ENCODE assay signal across 17 cellular contexts in the genomic region with DNA sequence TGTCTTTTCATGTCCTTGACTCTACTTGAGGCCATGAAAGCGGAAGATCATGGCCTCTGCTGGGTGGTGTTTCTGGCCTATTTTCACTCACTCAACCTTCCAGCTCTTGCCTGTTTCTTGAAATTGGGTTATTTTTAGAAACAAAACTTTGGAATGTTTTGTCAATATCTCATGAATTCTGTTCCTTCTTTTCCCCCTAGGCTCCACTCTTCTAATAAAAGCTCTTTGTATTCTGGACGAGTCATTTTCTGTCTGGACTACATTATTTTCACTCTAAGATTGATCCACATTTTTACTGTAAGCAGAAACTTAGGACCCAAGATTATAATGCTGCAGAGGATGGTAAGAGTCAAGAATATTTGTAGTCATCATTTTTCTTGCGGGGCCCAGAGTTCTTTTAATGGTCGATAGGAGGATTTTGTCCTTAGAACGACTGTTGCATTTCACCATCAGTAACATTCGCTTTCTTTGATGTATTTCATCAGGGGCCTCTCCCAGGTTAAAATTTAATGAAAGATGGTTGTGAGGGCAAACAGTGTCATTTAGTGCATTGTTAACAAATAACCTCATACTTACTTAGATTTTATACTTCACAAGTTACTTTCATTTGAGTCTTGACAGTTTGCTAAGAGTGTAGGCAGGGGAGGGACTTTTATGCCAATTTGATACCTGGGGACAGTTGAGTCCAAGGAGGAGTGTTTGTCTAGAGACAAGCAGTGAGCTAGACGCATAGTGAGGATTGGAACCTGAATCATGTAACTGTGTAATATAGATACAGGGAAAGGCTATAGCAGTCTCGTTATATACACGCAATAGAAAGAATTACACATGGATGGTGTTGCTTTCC.
DNase-seq lines count a peak whose midpoint lies in the region; ATAC-seq and TF ChIP-seq lines count a peak whose summit lies in the region.
"Had no signal": no experiment of that assay in that cellular context is flagged by ENCODE, and none has a peak within 500 bp of the region (broad histone marks: within the 10 kb centered on the region; RNA-seq: fewer than 3 reads in every experiment).

No MANE protein-coding gene starts in this region.

- DNase-seq in COLO829 (ENCODE audit: low spot score) (peak; percentile 58), PC-3 (no peak), epidermal melanocyte (ENCODE audit: insufficient read length, low spot score) (peak; percentile 62), right lobe of liver (no peak), DMS53 (lab: John Stamatoyannopoulos, UW) (no peak), NAMALWA (ENCODE audit: low spot score) (no peak)
- no peak for DNase-seq in activated CD4-positive, alpha-beta T cell treated with anti-CD3 and anti-CD28 coated beads for 1 hour
- no peak for DNase-seq in activated CD4-positive, alpha-beta T cell treated with anti-CD3 and anti-CD28 coated beads for 48 hours
- DNase-seq: activated effector memory CD4-positive, alpha-beta T cell treated with anti-CD3 and anti-CD28 coated beads, Interleukin-2, amount 50 U/mL, for 16 hours; amygdala; COR-L47; effector memory CD4-positive, alpha-beta T cell; hypothalamus; mucosa of descending colon; right cardiac atrium; stimulated activated CD4-positive, alpha-beta T cell treated with anti-CD3 and anti-CD28 coated beads, Interleukin-2, amount 100 ng/mL, for 24 hours had no signal

- BruUV-seq in PC-3 (replicated peaks; lab: Mats Ljungman, UMichigan), result no TSS peak

- no peak for TF ChIP-seq CTCF in PC-3 (conservative IDR thresholded peaks at IDR 0.05; ENCODE audit: low read depth, low read length)
- peak in 1 of 4 donors; percentile 15 for TF ChIP-seq CTCF in right lobe of liver (IDR thresholded peaks at IDR 0.05)

- H2AFZ ChIP-seq in PC-3 (ENCODE audit: low read length), result no peak overlapping the region

- no peak for TF ChIP-seq POLR2A in right lobe of liver (IDR thresholded peaks at IDR 0.05)

- WGBS in right lobe of liver (ENCODE audit: insufficient coverage, low coverage, low lambda C conversion rate, missing lambda C conversion rate), result 19% methylated on average over 9 of the region's 9 CpGs

- H3K27me3 ChIP-seq in PC-3 (ENCODE audit: low read length) (no peaks in the 10 kb centered on the region), right lobe of liver (no peaks in the 10 kb centered on the region)

- no peaks in the 10 kb centered on the region for H3K9me2 ChIP-seq in PC-3 (replicated peaks; ENCODE audit: low read length)

- H3K4me1 ChIP-seq in PC-3 (ENCODE audit: insufficient read depth, low read length) (peaks cover 42% of the 10 kb centered on the region), right lobe of liver (peaks cover 0 to 33% (median 5%) of the 10 kb centered on the region in 4 donors)

- POLR2A ChIA-PET in PC-3 (lab: Charles Lee; ENCODE audit: unreplicated experiment), result interaction anchor here (0.6 to 0.7 kb wide), 2 partner anchors 515 to 1519 kb away, joined by 4 to 6 read pairs; a partner anchor contains a TSS

- H3F3A ChIP-seq in PC-3 (ENCODE audit: low read length, unreplicated experiment), result peaks cover 3% of the 10 kb centered on the region

- H3K4me3 ChIP-seq in PC-3 (ENCODE audit: low read length) (no peak overlapping the region; the same call in 1 of the 2 replicates), right lobe of liver (peak overlapping the region; percentile 36 to 58 (median 50))
- H3K4me3 ChIP-seq: mucosa of descending colon had no signal

- H3K27ac ChIP-seq in PC-3 (ENCODE audit: low read length), result peak overlapping the region; percentile 45; the same call in 1 of the 2 replicates
- H3K27ac ChIP-seq in right lobe of liver, result peak overlapping the region; percentile 60 to 80 (median 75)
- H3K27ac ChIP-seq: neutrophil had no signal

- H4K20me1 ChIP-seq in PC-3 (ENCODE audit: low read length), result no peaks in the 10 kb centered on the region

- no peak overlapping the region for H3K9ac ChIP-seq in PC-3 (ENCODE audit: low read length)

- intact Hi-C loops in PC-3 (cut with micrococcal nuclease), result no loop called here
- intact Hi-C loops in right lobe of liver (cut with DNase I), result loop anchor here in 1 of 2 donors (10.0 kb wide), 1 partner anchor 103 kb away; no protein-coding TSS in a partner anchor

- H3K79me2 ChIP-seq in PC-3 (ENCODE audit: low read length), result no peaks in the 10 kb centered on the region

- H3K36me3 ChIP-seq in PC-3 (ENCODE audit: low read depth, low read length) (no peaks in the 10 kb centered on the region), right lobe of liver (peaks cover 0 to 19% (median 2%) of the 10 kb centered on the region in 4 donors)
- H3K36me3 ChIP-seq: neutrophil had no signal

- ATAC-seq in PC-3, result no peak
- peak; percentile 15 to 58 (median 27) for ATAC-seq in right lobe of liver
- ATAC-seq: mucosa of descending colon, right cardiac atrium had no signal

- H3K9me3 ChIP-seq in PC-3 (ENCODE audit: low read length) (no peaks in the 10 kb centered on the region), right lobe of liver (no peaks in the 10 kb centered on the region)
- H3K9me3 ChIP-seq: mucosa of descending colon, neutrophil had no signal

- peak overlapping the region; percentile 69 for H3K4me2 ChIP-seq in PC-3 (ENCODE audit: low read length)

- CTCF ChIA-PET in PC-3 (lab: Charles Lee), result interaction anchor here (0.5 to 1.0 kb wide), 3 partner anchors 154 to 521 kb away, joined by 3 to 6 read pairs (median 4); no protein-coding TSS in a partner anchor

Comparison
In these comparisons a context has a peak if more than half of its experiments do, and no peak if none do; other contexts are left out.
1. DNase-seq: peak in COLO829 (single experiment) and epidermal melanocyte (single experiment); none in PC-3 (single experiment), right lobe of liver (0 of 3), DMS53 (single experiment), activated CD4-positive, alpha-beta T cell treated with anti-CD3 and anti-CD28 coated beads for 1 hour (single experiment), NAMALWA (single experiment) and activated CD4-positive, alpha-beta T cell treated with anti-CD3 and anti-CD28 coated beads for 48 hours (single experiment).